Comparison of ENCODE assay signal across 18 cellular contexts in the genomic region with DNA sequence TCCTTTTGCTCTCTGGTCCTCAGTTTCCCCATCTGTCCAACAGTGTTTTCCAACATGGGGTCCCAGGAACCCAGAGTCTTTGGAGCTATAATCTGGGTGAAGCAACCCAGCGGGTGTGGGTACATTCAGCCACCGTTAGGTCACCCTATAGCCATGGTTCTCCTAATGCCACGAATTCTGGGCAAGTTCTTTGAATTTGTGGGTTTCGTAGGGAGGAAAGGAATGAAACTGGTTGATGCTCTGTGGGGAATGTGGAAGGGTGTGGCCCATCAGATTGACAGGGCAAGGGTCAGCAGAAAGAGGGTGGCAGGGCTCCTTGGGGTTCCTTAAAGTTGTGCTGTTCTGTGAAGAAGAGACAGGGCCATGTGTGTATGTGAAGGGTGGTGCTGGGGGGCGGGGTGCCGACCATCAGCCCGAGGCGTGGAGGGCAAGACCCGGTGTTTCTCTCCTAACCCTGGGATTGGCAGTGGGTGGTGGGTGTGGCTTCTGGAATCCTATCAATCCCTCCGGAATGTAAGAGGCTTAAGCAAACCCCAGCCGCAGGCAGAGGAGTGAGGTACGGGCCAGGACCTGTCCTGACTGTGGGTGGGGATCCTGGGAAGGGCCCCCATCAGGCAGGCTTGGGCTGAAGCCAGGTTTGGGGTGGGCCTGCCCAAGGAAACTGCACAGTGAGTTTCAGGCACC. TPM values are rescaled to one million over a fixed set of nuclear protein-coding genes. Genes with fewer than 3 reads are reported as not detected.
DNase-seq lines count a peak whose midpoint lies in the region; ATAC-seq, FAIRE-seq and TF ChIP-seq lines count a peak whose summit lies in the region.
"Had no signal": no experiment of that assay in that cellular context is flagged by ENCODE, and none has a peak within 500 bp of the region (broad histone marks: within the 10 kb centered on the region; RNA-seq: fewer than 3 reads in every experiment).

No MANE protein-coding gene starts in this region.

- peak overlapping the region; percentile 75 for H3K4me2 ChIP-seq in PC-9

- no peak overlapping the region for H3K4me3 Mint-ChIP-seq in progenitor cell of endocrine pancreas (ENCODE audit: low read depth)
- H3K4me3 Mint-ChIP-seq: activated CD4-positive, alpha-beta T cell treated with anti-CD3 and anti-CD28 coated beads, Interleukin-2, amount 10 ng/mL, durations not matched to agents 7 days and 5 days; activated T-cell treated with anti-CD3 and anti-CD28 coated beads, Interleukin-2, amount 50 U/mL, for 72 hours had no signal

- H3K36me3 Mint-ChIP-seq in progenitor cell of endocrine pancreas (ENCODE audit: insufficient read depth): no peaks in the 10 kb centered on the region

- CTCF ChIA-PET in PC-9 (lab: Charles Lee): interaction anchor here (1.6 kb wide), 1 partner anchor 74 kb away, joined by 4 read pairs; no protein-coding TSS in a partner anchor

- peak overlapping the region; percentile 74 for H3K27ac Mint-ChIP-seq in progenitor cell of endocrine pancreas
- H3K27ac Mint-ChIP-seq: activated CD4-positive, alpha-beta T cell treated with anti-CD3 and anti-CD28 coated beads, Interleukin-2, amount 10 ng/mL, durations not matched to agents 7 days and 5 days; activated T-cell treated with anti-CD3 and anti-CD28 coated beads, Interleukin-2, amount 50 U/mL, for 72 hours had no signal

- H3K9me3 Mint-ChIP-seq in progenitor cell of endocrine pancreas (ENCODE audit: low read depth): peaks cover 18% of the 10 kb centered on the region

- ATAC-seq in GM18498 (IDR thresholded peaks at IDR 0.05; ENCODE audit: unreplicated experiment) (no peak), GM18867 (IDR thresholded peaks at IDR 0.05; ENCODE audit: unreplicated experiment) (no peak), GM19351 (IDR thresholded peaks at IDR 0.05; ENCODE audit: unreplicated experiment) (no peak)
- ATAC-seq: activated T-cell treated with anti-CD3 and anti-CD28 coated beads, Interleukin-2, amount 50 U/mL, for 72 hours had no signal

- intact Hi-C loops in PC-9 (cut with micrococcal nuclease; ENCODE audit: unreplicated experiment): loop anchor here (1.0 to 5.0 kb wide), 6 partner anchors 23 to 122 kb away; a partner anchor contains a TSS
- intact Hi-C loops in esophagus squamous epithelium (cut with DNase I): no loop called here

- WGBS in esophagus squamous epithelium, 2 donors: 27 to 72% methylated on average over 5 to 8 of the region's 12 CpGs

- H3F3A ChIP-seq in PC-9 (ENCODE audit: insufficient read depth, low read depth): peaks cover 51% of the 10 kb centered on the region

- peaks cover 48% of the 10 kb centered on the region for H3K4me1 ChIP-seq in PC-9 (replicated peaks; ENCODE audit: insufficient read depth)
- H3K4me1 ChIP-seq in esophagus squamous epithelium: peaks cover 19 to 47% (median 23%) of the 10 kb centered on the region in 3 donors
- H3K4me1 ChIP-seq: uterus had no signal

- no peaks in the 10 kb centered on the region for H4K20me1 ChIP-seq in PC-9 (ENCODE audit: insufficient read depth)

- H3K36me3 ChIP-seq in PC-9 (ENCODE audit: low read depth) (no peaks in the 10 kb centered on the region; the same call in 1 of the 2 replicates), esophagus squamous epithelium (no peaks in the 10 kb centered on the region)
- H3K36me3 ChIP-seq: uterus had no signal

- H3K9me3 ChIP-seq in PC-9 (ENCODE audit: insufficient read depth, low read depth) (peaks cover 18% of the 10 kb centered on the region), esophagus squamous epithelium (peaks cover 0 to 7% (median 5%) of the 10 kb centered on the region in 3 donors)
- H3K9me3 ChIP-seq: uterus had no signal

- peak; percentile 79 for DNase-seq in ELF-1 (ENCODE audit: low read depth, low spot score)
- peak; percentile 94 to 95 for DNase-seq in PC-9
- DNase-seq in esophagus squamous epithelium (lab: John Stamatoyannopoulos, UW): no peak
- DNase-seq in progenitor cell of endocrine pancreas (ENCODE audit: low spot score, unreplicated experiment): no peak
- no peak for DNase-seq in GM12892 (ENCODE audit: insufficient read length)
- DNase-seq: activated CD4-positive, alpha-beta T cell treated with anti-CD3 and anti-CD28 coated beads, Interleukin-2, amount 10 ng/mL, durations not matched to agents 7 days and 5 days; activated T-cell treated with anti-CD3 and anti-CD28 coated beads, Interleukin-2, amount 50 U/mL, for 72 hours; anterior cingulate cortex; effector CD8-positive, alpha-beta T cell; head of caudate nucleus; NCI-H2107; occipital lobe; T-helper 1 cell; uterus had no signal

- POLR2A ChIA-PET in PC-9 (lab: Charles Lee; ENCODE audit: unreplicated experiment): no interaction called here

- H3K4me1 Mint-ChIP-seq in progenitor cell of endocrine pancreas (ENCODE audit: low read depth): peaks cover 18% of the 10 kb centered on the region
- H3K4me1 Mint-ChIP-seq: activated CD4-positive, alpha-beta T cell treated with anti-CD3 and anti-CD28 coated beads, Interleukin-2, amount 10 ng/mL, durations not matched to agents 7 days and 5 days had no signal

- no peak for TF ChIP-seq CTCF in PC-9 (conservative IDR thresholded peaks at IDR 0.05)
- no peak for TF ChIP-seq CTCF in esophagus squamous epithelium (IDR thresholded peaks at IDR 0.05)
- no peak for TF ChIP-seq CTCF in progenitor cell of endocrine pancreas (IDR thresholded peaks at IDR 0.05; ENCODE audit: unreplicated experiment)

- BruUV-seq in PC-9 (replicated peaks; lab: Mats Ljungman, UMichigan): TSS peak; percentile 88

- no peak overlapping the region for H2AFZ ChIP-seq in PC-9

- no peak for FAIRE-seq in GM12892 (lab: Jason Lieb, UNC)
- FAIRE-seq: GM19239 had no signal

- H3K27me3 Mint-ChIP-seq in progenitor cell of endocrine pancreas: no peaks in the 10 kb centered on the region

- peak overlapping the region; percentile 99 for H3K27ac ChIP-seq in PC-9
- peak overlapping the region; percentile 72 to 83 (median 80) for H3K27ac ChIP-seq in esophagus squamous epithelium
- H3K27ac ChIP-seq: uterus had no signal

- H3K4me3 ChIP-seq in PC-9: peak overlapping the region; percentile 16; the same call in 1 of the 2 replicates
- H3K4me3 ChIP-seq in esophagus squamous epithelium: no peak overlapping the region
- H3K4me3 ChIP-seq: uterus had no signal

- no peak for TF ChIP-seq POLR2A in esophagus squamous epithelium (IDR thresholded peaks at IDR 0.05)
- TF ChIP-seq POLR2A in GM12892 (IDR thresholded peaks at IDR 0.05; ENCODE audit: low read depth, low read length): no peak

- no peaks in the 10 kb centered on the region for H3K79me2 ChIP-seq in PC-9 (ENCODE audit: low read depth)

- H3K27me3 ChIP-seq in PC-9 (ENCODE audit: insufficient read depth, low read depth): no peaks in the 10 kb centered on the region
- no peaks in the 10 kb centered on the region for H3K27me3 ChIP-seq in esophagus squamous epithelium
- H3K27me3 ChIP-seq: uterus had no signal

- H3K9me2 ChIP-seq in PC-9 (ENCODE audit: insufficient read depth): no peaks in the 10 kb centered on the region

RNA-seq across cellular contexts. Expression of a gene that starts 35.4 kb away (rescaled TPM):
- total RNA-seq in PC-9 (2021) (32.3 and 33.1 TPM in 2 replicates), esophagus squamous epithelium (10 to 100 TPM in 3 of 4 donors, 1 to 10 TPM in 1; 3.6 to 18.9 (median 13.7) TPM), progenitor cell of endocrine pancreas (72.0 and 79.3 TPM in 2 replicates)
- 1.9 TPM for polyA plus RNA-seq in GM12892 (2012; ENCODE audit: missing spikeins)

RNA-seq across cellular contexts. Expression of a gene that starts 39.0 kb away (rescaled TPM):
- total RNA-seq in PC-9 (2021): 9.9 and 14.3 TPM in 2 replicates
- 10 to 100 TPM in 1 of 4 donors, 1 to 10 TPM in 3; 5.4 to 17.7 (median 8.0) TPM for total RNA-seq in esophagus squamous epithelium
- 6.6 and 7.4 TPM in 2 replicates for total RNA-seq in progenitor cell of endocrine pancreas
- 1.1 TPM for polyA plus RNA-seq in GM12892 (2012; ENCODE audit: missing spikeins)

Comparison
In these comparisons a context has a peak if more than half of its experiments do, and no peak if none do; other contexts are left out.
1. DNase-seq: peak in ELF-1 (single experiment) and PC-9 (2 of 2); none in esophagus squamous epithelium (single experiment), progenitor cell of endocrine pancreas (single experiment) and GM12892 (single experiment).